8 cellular contexts compared by ENCODE assay signal in genomic region chr17:60390881-60391418, GRCh38. TPM values are rescaled to one million over a fixed set of nuclear protein-coding genes. Genes with fewer than 3 reads are reported as not detected.
A peak's percentile ranks its signal among the peaks of the same experiment; 100 is the strongest.
DNase-seq lines count a peak whose midpoint lies in the region; ATAC-seq and TF ChIP-seq lines count a peak whose summit lies in the region.

No MANE protein-coding gene starts in this region.

- H3K79me2 ChIP-seq in smooth muscle cell (ENCODE audit: low read depth) = peaks cover 50% of the 10 kb centered on the region

- TF ChIP-seq CTCF in brain microvascular endothelial cell (IDR thresholded peaks at IDR 0.05; ENCODE audit: low read depth, low read length, missing control alignments) (no peak), smooth muscle cell (IDR thresholded peaks at IDR 0.05; ENCODE audit: borderline replicate concordance, insufficient read depth, poor library complexity, severe bottlenecking) (no peak)

- H3K4me2 ChIP-seq in smooth muscle cell = peak overlapping the region; percentile 90

- CTCF ChIA-PET in HEK293T (lab: Yijun Ruan, JAX) = interaction anchor here (0.6 kb wide), 1 partner anchor 203 kb away, joined by 3 read pairs; no protein-coding TSS in a partner anchor

- WGBS in smooth muscle cell (ENCODE audit: low lambda C conversion rate) = 3% methylated on average over 12 of the region's 12 CpGs

- H3K36me3 ChIP-seq in brain microvascular endothelial cell (replicated peaks) (no peaks in the 10 kb centered on the region), smooth muscle cell (ENCODE audit: low read depth) (no peaks in the 10 kb centered on the region)

- peak overlapping the region; percentile 78 for H3K9ac ChIP-seq in smooth muscle cell (ENCODE audit: low read depth)

- H4K20me1 ChIP-seq in smooth muscle cell (ENCODE audit: low read depth) = peaks cover 45% of the 10 kb centered on the region

- H3F3A ChIP-seq in smooth muscle cell (ENCODE audit: low read depth) = peaks cover 15% of the 10 kb centered on the region

- H3K9me3 ChIP-seq in smooth muscle cell (replicated peaks; ENCODE audit: low read depth) = no peaks in the 10 kb centered on the region

- no peak for ATAC-seq in GM18858 (IDR thresholded peaks at IDR 0.05; ENCODE audit: unreplicated experiment)
- ATAC-seq in HG03565 (IDR thresholded peaks at IDR 0.05; ENCODE audit: unreplicated experiment) = no peak

- POLR2A ChIA-PET in HEK293T (lab: Yijun Ruan, JAX) = interaction anchor here (0.6 to 1.8 kb wide), 4 partner anchors 10 to 247 kb away, joined by 3 to 14 read pairs (median 6); no protein-coding TSS in a partner anchor

- in situ Hi-C loops in SK-MEL-5 (cut with HindIII; ENCODE audit: low pct_unique_long_range_greater_than_20kb, low sequenced_read_pairs) = no loop called here
- in situ Hi-C loops in brain microvascular endothelial cell (cut with HindIII; ENCODE audit: low pct_ligation_motif_present, low sequenced_read_pairs) = no loop called here

- H2AFZ ChIP-seq in smooth muscle cell (ENCODE audit: low read depth) = peak overlapping the region; percentile 76

- no peaks in the 10 kb centered on the region for H3K27me3 ChIP-seq in brain microvascular endothelial cell (replicated peaks)
- H3K27me3 ChIP-seq in smooth muscle cell (ENCODE audit: low read depth) = no peaks in the 10 kb centered on the region

- DNase-seq in CD1c-positive myeloid dendritic cell (ENCODE audit: extremely low spot score) (peak; percentile 34), HEK293T (ENCODE audit: extremely low spot score) (peak; percentile 31), SK-MEL-5 (ENCODE audit: low read depth, low spot score) (peak; percentile 64), brain microvascular endothelial cell (peak; percentile 24), iris pigment epithelial cell (ENCODE audit: low read depth) (peak; percentile 56), smooth muscle cell (lab: John Stamatoyannopoulos, UW; ENCODE audit: unreplicated experiment) (peak; percentile 47)

- peak overlapping the region; percentile 96 for H3K4me3 ChIP-seq in brain microvascular endothelial cell (ENCODE audit: low read depth, low read length)
- peak overlapping the region; percentile 86 for H3K4me3 ChIP-seq in smooth muscle cell

- peaks cover 30% of the 10 kb centered on the region for H3K4me1 ChIP-seq in smooth muscle cell (ENCODE audit: low read depth)

- H3K27ac ChIP-seq in brain microvascular endothelial cell (peak overlapping the region; percentile 88), smooth muscle cell (ENCODE audit: low read depth) (peak overlapping the region; percentile 84)

TF ChIP-seq in HEK293T, 16 proteins besides CTCF, POLR2A, EP300 and RAD21:
- TF ChIP-seq LEF1 (IDR thresholded peaks at IDR 0.05; ENCODE audit: borderline replicate concordance) (no peak), ZNF384 (IDR thresholded peaks at IDR 0.05) (no peak), CTBP1 (IDR thresholded peaks at IDR 0.05; ENCODE audit: borderline replicate concordance) (no peak), SUZ12 (IDR thresholded peaks at IDR 0.05) (no peak), ARNT (IDR thresholded peaks at IDR 0.05) (no peak), HDGF (IDR thresholded peaks at IDR 0.05; ENCODE audit: borderline replicate concordance) (0 out of 2 replicates have a peak, but pooled peaks have one; percentile 36)
TF ChIP-seq in HEK293T: peak in this region for 1.

RNA-seq across cellular contexts. Expression of gene USP32, which starts 1.0 kb away (rescaled TPM):
- total RNA-seq in SK-MEL-5 (2014; rRNA removed; shearing (Covaris generic)) = 163 and 167 TPM in 2 replicates
- 82.7 and 108 TPM in 2 replicates for polyA plus RNA-seq in SK-MEL-5 (2015; cell fraction: cytosol; rRNA removed)
- polyA plus RNA-seq in SK-MEL-5 (2015; cell fraction: nucleus; rRNA removed) = 81.9 and 107 TPM in 2 replicates
- total RNA-seq in smooth muscle cell = 21.7 and 36.1 TPM in 2 replicates
- 8.6 and 10.5 TPM in 2 replicates for polyA plus RNA-seq in smooth muscle cell

RNA-seq across cellular contexts. Expression of gene CHCT1, which starts 31.3 kb away (rescaled TPM):
- not detected in 2 replicates for total RNA-seq in SK-MEL-5 (2014; rRNA removed; shearing (Covaris generic))
- not detected in 2 replicates for polyA plus RNA-seq in SK-MEL-5 (2015; cell fraction: cytosol; rRNA removed)
- polyA plus RNA-seq in SK-MEL-5 (2015; cell fraction: nucleus; rRNA removed) = not detected in 2 replicates
- total RNA-seq in smooth muscle cell = not detected in 2 replicates
- polyA plus RNA-seq in smooth muscle cell = 0.76 TPM in 1 of 2 replicates, not detected in the other
